ENCODE assay signal across 1 cellular context in the genomic region with DNA sequence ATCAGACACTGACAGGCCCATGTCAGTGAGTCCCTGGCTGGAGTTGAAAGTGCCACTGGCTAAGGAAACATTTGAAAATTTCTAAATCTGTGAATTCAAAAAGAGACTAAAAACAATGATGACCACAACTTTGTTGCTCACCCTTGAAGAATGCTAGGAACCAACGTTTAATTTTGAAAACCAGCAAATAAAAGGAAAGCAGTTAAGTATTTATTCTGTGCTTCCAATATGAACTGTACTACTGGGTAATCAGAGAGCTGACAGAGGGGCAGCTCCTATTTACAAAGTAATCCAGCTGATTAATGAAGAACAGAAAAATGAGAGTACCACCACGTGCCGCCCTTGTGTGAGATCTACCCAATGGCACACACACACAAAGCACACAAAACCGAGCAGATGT.
TF ChIP-seq lines count a peak whose summit lies in the region.

No MANE protein-coding gene starts in this region.

TF ChIP-seq in HepG2, 621 proteins besides CTCF, POLR2A, EP300 and RAD21:
- no peak for TF ChIP-seq ZNF143 (CRISPR knock-in tag; IDR thresholded peaks at IDR 0.05)
- no peak for TF ChIP-seq CBX2 (IDR thresholded peaks at IDR 0.05; ENCODE audit: low read depth, low read length)
- no peak for TF ChIP-seq CBX2 (CRISPR knock-in tag; IDR thresholded peaks at IDR 0.05; ENCODE audit: low read depth)
- TF ChIP-seq, protein P1, sequence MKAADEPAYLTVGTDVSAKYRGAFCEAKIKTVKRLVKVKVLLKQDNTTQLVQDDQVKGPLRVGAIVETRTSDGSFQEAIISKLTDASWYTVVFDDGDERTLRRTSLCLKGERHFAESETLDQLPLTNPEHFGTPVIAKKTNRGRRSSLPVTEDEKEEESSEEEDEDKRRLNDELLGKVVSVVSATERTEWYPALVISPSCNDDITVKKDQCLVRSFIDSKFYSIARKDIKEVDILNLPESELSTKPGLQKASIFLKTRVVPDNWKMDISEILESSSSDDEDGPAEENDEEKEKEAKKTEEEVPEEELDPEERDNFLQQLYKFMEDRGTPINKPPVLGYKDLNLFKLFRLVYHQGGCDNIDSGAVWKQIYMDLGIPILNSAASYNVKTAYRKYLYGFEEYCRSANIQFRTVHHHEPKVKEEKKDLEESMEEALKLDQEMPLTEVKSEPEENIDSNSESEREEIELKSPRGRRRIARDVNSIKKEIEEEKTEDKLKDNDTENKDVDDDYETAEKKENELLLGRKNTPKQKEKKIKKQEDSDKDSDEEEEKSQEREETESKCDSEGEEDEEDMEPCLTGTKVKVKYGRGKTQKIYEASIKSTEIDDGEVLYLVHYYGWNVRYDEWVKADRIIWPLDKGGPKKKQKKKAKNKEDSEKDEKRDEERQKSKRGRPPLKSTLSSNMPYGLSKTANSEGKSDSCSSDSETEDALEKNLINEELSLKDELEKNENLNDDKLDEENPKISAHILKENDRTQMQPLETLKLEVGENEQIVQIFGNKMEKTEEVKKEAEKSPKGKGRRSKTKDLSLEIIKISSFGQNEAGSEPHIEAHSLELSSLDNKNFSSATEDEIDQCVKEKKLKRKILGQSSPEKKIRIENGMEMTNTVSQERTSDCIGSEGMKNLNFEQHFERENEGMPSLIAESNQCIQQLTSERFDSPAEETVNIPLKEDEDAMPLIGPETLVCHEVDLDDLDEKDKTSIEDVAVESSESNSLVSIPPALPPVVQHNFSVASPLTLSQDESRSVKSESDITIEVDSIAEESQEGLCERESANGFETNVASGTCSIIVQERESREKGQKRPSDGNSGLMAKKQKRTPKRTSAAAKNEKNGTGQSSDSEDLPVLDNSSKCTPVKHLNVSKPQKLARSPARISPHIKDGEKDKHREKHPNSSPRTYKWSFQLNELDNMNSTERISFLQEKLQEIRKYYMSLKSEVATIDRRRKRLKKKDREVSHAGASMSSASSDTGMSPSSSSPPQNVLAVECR (CRISPR knock-in tag; IDR thresholded peaks at IDR 0.05; ENCODE audit: borderline replicate concordance): no peak
- TF ChIP-seq SMAD1 (CRISPR knock-in tag; IDR thresholded peaks at IDR 0.05; ENCODE audit: borderline replicate concordance, low read depth): no peak
- no peak for TF ChIP-seq ZNF7 (CRISPR knock-in tag; IDR thresholded peaks at IDR 0.05)
- TF ChIP-seq, protein P2, sequence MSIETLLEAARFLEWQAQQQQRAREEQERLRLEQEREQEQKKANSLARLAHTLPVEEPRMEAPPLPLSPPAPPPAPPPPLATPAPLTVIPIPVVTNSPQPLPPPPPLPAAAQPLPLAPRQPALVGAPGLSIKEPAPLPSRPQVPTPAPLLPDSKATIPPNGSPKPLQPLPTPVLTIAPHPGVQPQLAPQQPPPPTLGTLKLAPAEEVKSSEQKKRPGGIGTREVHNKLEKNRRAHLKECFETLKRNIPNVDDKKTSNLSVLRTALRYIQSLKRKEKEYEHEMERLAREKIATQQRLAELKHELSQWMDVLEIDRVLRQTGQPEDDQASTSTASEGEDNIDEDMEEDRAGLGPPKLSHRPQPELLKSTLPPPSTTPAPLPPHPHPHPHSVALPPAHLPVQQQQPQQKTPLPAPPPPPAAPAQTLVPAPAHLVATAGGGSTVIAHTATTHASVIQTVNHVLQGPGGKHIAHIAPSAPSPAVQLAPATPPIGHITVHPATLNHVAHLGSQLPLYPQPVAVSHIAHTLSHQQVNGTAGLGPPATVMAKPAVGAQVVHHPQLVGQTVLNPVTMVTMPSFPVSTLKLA (IDR thresholded peaks at IDR 0.05): no peak
- no peak for TF ChIP-seq NBN (conservative IDR thresholded peaks at IDR 0.05)
- no peak for TF ChIP-seq SYNCRIP (IDR thresholded peaks at IDR 0.05; ENCODE audit: insufficient read depth, low read depth, low read length)
- no peak for TF ChIP-seq ZNF572 (CRISPR knock-in tag; IDR thresholded peaks at IDR 0.05)
- TF ChIP-seq ZNF12 (CRISPR knock-in tag; IDR thresholded peaks at IDR 0.05): no peak
- TF ChIP-seq ZNF354B (CRISPR knock-in tag; IDR thresholded peaks at IDR 0.05): no peak
- TF ChIP-seq, protein P3, sequence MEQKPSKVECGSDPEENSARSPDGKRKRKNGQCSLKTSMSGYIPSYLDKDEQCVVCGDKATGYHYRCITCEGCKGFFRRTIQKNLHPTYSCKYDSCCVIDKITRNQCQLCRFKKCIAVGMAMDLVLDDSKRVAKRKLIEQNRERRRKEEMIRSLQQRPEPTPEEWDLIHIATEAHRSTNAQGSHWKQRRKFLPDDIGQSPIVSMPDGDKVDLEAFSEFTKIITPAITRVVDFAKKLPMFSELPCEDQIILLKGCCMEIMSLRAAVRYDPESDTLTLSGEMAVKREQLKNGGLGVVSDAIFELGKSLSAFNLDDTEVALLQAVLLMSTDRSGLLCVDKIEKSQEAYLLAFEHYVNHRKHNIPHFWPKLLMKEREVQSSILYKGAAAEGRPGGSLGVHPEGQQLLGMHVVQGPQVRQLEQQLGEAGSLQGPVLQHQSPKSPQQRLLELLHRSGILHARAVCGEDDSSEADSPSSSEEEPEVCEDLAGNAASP (CRISPR knock-in tag; IDR thresholded peaks at IDR 0.05; ENCODE audit: borderline replicate concordance): no peak
- no peak for TF ChIP-seq ZNF296 (CRISPR knock-in tag; conservative IDR thresholded peaks at IDR 0.05)
- no peak for TF ChIP-seq TCF12 (IDR thresholded peaks at IDR 0.05)
- TF ChIP-seq TCF12 (CRISPR knock-in tag; IDR thresholded peaks at IDR 0.05): no peak
